In the genomic region with DNA sequence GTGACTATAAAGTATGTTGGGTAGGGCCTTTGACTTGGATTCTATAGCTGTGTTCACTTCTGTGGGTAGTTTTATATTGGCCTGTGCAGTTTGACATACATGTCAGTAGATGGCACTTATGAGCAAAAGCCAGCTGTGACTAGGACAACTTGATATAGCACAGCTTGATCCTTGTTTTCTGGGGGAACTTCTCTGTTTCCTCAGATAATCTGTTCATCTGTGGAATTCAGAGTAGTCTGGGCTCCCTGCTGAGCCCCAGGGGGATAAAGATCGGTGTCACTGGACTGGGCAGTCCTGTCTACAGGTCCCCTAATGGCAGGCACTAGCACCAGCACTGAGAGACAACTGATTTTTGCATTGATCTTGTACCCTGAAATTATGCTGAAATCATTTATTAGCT, we compare ENCODE assay signal across 1 cellular context.
A peak's percentile ranks its signal among the peaks of the same experiment; 100 is the strongest.
TF ChIP-seq lines count a peak whose summit lies in the region.

No MANE protein-coding gene starts in this region.

TF ChIP-seq in K562, 482 proteins besides CTCF, POLR2A, EP300 and RAD21 (continued from another document):
- TF ChIP-seq, protein P1, sequence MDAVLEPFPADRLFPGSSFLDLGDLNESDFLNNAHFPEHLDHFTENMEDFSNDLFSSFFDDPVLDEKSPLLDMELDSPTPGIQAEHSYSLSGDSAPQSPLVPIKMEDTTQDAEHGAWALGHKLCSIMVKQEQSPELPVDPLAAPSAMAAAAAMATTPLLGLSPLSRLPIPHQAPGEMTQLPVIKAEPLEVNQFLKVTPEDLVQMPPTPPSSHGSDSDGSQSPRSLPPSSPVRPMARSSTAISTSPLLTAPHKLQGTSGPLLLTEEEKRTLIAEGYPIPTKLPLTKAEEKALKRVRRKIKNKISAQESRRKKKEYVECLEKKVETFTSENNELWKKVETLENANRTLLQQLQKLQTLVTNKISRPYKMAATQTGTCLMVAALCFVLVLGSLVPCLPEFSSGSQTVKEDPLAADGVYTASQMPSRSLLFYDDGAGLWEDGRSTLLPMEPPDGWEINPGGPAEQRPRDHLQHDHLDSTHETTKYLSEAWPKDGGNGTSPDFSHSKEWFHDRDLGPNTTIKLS (IDR thresholded peaks at IDR 0.05; ENCODE audit: borderline replicate concordance, low read depth) = no peak
- TF ChIP-seq ESRRB (CRISPR knock-in tag; IDR thresholded peaks at IDR 0.05; ENCODE audit: borderline replicate concordance) = no peak
- no peak for TF ChIP-seq PHF21A (IDR thresholded peaks at IDR 0.05; ENCODE audit: borderline replicate concordance, low read depth)
- TF ChIP-seq SMC3 (conservative IDR thresholded peaks at IDR 0.05; ENCODE audit: insufficient read depth, low read depth, low read length) = peak; percentile 12; the same call in 1 of the 2 replicates
- TF ChIP-seq, protein P2, sequence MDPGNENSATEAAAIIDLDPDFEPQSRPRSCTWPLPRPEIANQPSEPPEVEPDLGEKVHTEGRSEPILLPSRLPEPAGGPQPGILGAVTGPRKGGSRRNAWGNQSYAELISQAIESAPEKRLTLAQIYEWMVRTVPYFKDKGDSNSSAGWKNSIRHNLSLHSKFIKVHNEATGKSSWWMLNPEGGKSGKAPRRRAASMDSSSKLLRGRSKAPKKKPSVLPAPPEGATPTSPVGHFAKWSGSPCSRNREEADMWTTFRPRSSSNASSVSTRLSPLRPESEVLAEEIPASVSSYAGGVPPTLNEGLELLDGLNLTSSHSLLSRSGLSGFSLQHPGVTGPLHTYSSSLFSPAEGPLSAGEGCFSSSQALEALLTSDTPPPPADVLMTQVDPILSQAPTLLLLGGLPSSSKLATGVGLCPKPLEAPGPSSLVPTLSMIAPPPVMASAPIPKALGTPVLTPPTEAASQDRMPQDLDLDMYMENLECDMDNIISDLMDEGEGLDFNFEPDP (CRISPR knock-in tag; IDR thresholded peaks at IDR 0.05) = no peak
- TF ChIP-seq, protein P3, sequence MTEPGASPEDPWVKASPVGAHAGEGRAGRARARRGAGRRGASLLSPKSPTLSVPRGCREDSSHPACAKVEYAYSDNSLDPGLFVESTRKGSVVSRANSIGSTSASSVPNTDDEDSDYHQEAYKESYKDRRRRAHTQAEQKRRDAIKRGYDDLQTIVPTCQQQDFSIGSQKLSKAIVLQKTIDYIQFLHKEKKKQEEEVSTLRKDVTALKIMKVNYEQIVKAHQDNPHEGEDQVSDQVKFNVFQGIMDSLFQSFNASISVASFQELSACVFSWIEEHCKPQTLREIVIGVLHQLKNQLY (CRISPR knock-in tag; conservative IDR thresholded peaks at IDR 0.05) = no peak
- TF ChIP-seq, protein P4, sequence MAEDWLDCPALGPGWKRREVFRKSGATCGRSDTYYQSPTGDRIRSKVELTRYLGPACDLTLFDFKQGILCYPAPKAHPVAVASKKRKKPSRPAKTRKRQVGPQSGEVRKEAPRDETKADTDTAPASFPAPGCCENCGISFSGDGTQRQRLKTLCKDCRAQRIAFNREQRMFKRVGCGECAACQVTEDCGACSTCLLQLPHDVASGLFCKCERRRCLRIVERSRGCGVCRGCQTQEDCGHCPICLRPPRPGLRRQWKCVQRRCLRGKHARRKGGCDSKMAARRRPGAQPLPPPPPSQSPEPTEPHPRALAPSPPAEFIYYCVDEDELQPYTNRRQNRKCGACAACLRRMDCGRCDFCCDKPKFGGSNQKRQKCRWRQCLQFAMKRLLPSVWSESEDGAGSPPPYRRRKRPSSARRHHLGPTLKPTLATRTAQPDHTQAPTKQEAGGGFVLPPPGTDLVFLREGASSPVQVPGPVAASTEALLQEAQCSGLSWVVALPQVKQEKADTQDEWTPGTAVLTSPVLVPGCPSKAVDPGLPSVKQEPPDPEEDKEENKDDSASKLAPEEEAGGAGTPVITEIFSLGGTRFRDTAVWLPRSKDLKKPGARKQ (CRISPR knock-in tag; IDR thresholded peaks at IDR 0.05) = no peak
- TF ChIP-seq TEAD1 (CRISPR knock-in tag; IDR thresholded peaks at IDR 0.05) = 0 out of 4 replicates have a peak, but pooled peaks of 1 of the 2 experiments have one; percentile 8
- TF ChIP-seq ZSCAN32 (CRISPR knock-in tag; IDR thresholded peaks at IDR 0.05) = no peak
- TF ChIP-seq HDAC6 (IDR thresholded peaks at IDR 0.05; ENCODE audit: low read depth, low read length) = no peak
TF ChIP-seq in K562: peak in this region for 2.
